Comparison of ENCODE assay signal across 8 cellular contexts in genomic region chr16:31117384-31118222, GRCh38. TPM values are rescaled to one million over a fixed set of nuclear protein-coding genes. Genes with fewer than 3 reads are reported as not detected.
DNase-seq lines count a peak whose midpoint lies in the region; ATAC-seq and TF ChIP-seq lines count a peak whose summit lies in the region.

TSS of gene KAT8 (plus strand) at chr16:31117664. CDS start at chr16:31117682, 18 bp downstream.

- peaks cover 55% of the 10 kb centered on the region for H3K36me3 Mint-ChIP-seq in GM23338 (ENCODE audit: low read depth)
- peaks cover 0 to 39% (median 8%) of the 10 kb centered on the region in 3 donors for H3K36me3 Mint-ChIP-seq in naive thymus-derived CD8-positive, alpha-beta T cell

- H3K79me2 ChIP-seq in DOHH2 (ENCODE audit: control insufficient read depth, low read length) (peaks cover 42% of the 10 kb centered on the region), GM23338 (replicated peaks; ENCODE audit: insufficient read depth) (peaks cover 21% of the 10 kb centered on the region), fibroblast of lung (ENCODE audit: control insufficient read depth, insufficient read depth, low read length) (peaks cover 15% of the 10 kb centered on the region)

- H3K27me3 Mint-ChIP-seq in GM23338 (ENCODE audit: insufficient read depth, low read depth, poor library complexity): peaks cover 14% of the 10 kb centered on the region
- H3K27me3 Mint-ChIP-seq in naive thymus-derived CD8-positive, alpha-beta T cell: no peaks in the 10 kb centered on the region

- H3K4me3 ChIP-seq in DOHH2 (ENCODE audit: low read length) (peak within 1 kb of the TSS; percentile 77), GM23338 (peak within 1 kb of the TSS; percentile 93), fibroblast of lung (replicated peaks in 1 of 4; ENCODE audit: control extremely low read depth in 1 of 4, insufficient read depth in 1 of 4, low read depth in 3 of 4, low read length in 4 of 4) (peak within 1 kb of the TSS; percentile 87 to 96 (median 94))

- H3K27me3 ChIP-seq in DOHH2 (ENCODE audit: control insufficient read depth, low read length): no peaks in the 10 kb centered on the region
- no peaks in the 10 kb centered on the region for H3K27me3 ChIP-seq in GM23338 (ENCODE audit: insufficient read depth)
- no peaks in the 10 kb centered on the region for H3K27me3 ChIP-seq in fibroblast of lung (ENCODE audit: control insufficient read depth, insufficient read depth, low read length)

- peak; percentile 96 for ATAC-seq in GM23338
- peak; percentile 92 for ATAC-seq in naive thymus-derived CD8-positive, alpha-beta T cell

- POLR2A ChIA-PET in naive thymus-derived CD8-positive, alpha-beta T cell (lab: Charles Lee): interaction anchor here (0.6 to 2.6 kb wide), 45 partner anchors 8 to 645 kb away, joined by 3 to 76 read pairs (median 4); partner anchors contain the start of genes ARMC5, BCKDK, FBRS and FBXL19

- H3F3A ChIP-seq in DOHH2 (ENCODE audit: control insufficient read depth, insufficient read depth) (peaks cover 9% of the 10 kb centered on the region), GM23338 (replicated peaks; ENCODE audit: low read depth) (peaks cover 20% of the 10 kb centered on the region; the same call in 1 of the 2 replicates)

- H3K4me1 Mint-ChIP-seq in GM23338: peaks cover 8% of the 10 kb centered on the region
- peaks cover 18 to 38% (median 24%) of the 10 kb centered on the region in 4 donors for H3K4me1 Mint-ChIP-seq in naive thymus-derived CD8-positive, alpha-beta T cell

- peak; percentile 100 for DNase-seq in GM23338 (ENCODE audit: low spot score)
- DNase-seq in LHCN-M2 (ENCODE audit: low read depth): peak; percentile 98
- DNase-seq in RPMI8226: peak; percentile 100
- peak; percentile 92 to 95 for DNase-seq in activated T-helper 1 cell treated with anti-CD3 and anti-CD28 coated beads, Interleukin-2, amount 50 U/mL, for 16 hours (ENCODE audit: low read depth in 1 of 2, low spot score in 1 of 2)
- peak; percentile 97 to 98 for DNase-seq in fibroblast of lung (ENCODE audit: low read depth in 2 of 2)
- DNase-seq in naive thymus-derived CD8-positive, alpha-beta T cell: peak; percentile 93 to 99 (median 98)
- peak; percentile 93 to 99 (median 96) for DNase-seq in stimulated activated naive CD4-positive, alpha-beta T cell (lab: John Stamatoyannopoulos, UW)

- peak within 1 kb of the TSS; percentile 57 for H3K27ac ChIP-seq in DOHH2 (ENCODE audit: low read depth, low read length)
- peak within 1 kb of the TSS; percentile 87 for H3K27ac ChIP-seq in GM23338 (ENCODE audit: low read depth)
- H3K27ac ChIP-seq in fibroblast of lung (ENCODE audit: insufficient read depth, low read length): peak within 1 kb of the TSS; percentile 99

- peaks cover 2% of the 10 kb centered on the region; the same call in 1 of the 3 replicates for H3K9me3 Mint-ChIP-seq in GM23338
- no peaks in the 10 kb centered on the region for H3K9me3 Mint-ChIP-seq in naive thymus-derived CD8-positive, alpha-beta T cell

- H3K9me3 ChIP-seq in DOHH2 (ENCODE audit: control insufficient read depth, insufficient read depth, low read length): no peaks in the 10 kb centered on the region
- H3K9me3 ChIP-seq in fibroblast of lung (ENCODE audit: control insufficient read depth, insufficient read depth, low read depth, low read length): no peaks in the 10 kb centered on the region

- TF ChIP-seq CTCF in DOHH2 (IDR thresholded peaks at IDR 0.05; ENCODE audit: low read depth, low read length, poor library complexity, severe bottlenecking) (no peak), GM23338 (conservative IDR thresholded peaks at IDR 0.05; ENCODE audit: low read depth in 2 of 2) (no peak), fibroblast of lung (conservative IDR thresholded peaks at IDR 0.05 in 1 of 2, IDR thresholded peaks at IDR 0.05 in 1 of 2; ENCODE audit: low read depth in 1 of 2, low read length in 2 of 2) (no peak)

- H3K9ac ChIP-seq in fibroblast of lung (ENCODE audit: insufficient read depth, low read length): peak within 1 kb of the TSS; percentile 89

- H3K4me3 Mint-ChIP-seq in GM23338: peak within 1 kb of the TSS; percentile 89
- H3K4me3 Mint-ChIP-seq in naive thymus-derived CD8-positive, alpha-beta T cell: peak within 1 kb of the TSS; percentile 83 to 93 (median 88)

- H3K9me2 ChIP-seq in DOHH2 (replicated peaks; ENCODE audit: control insufficient read depth, low read length) (no peaks in the 10 kb centered on the region), GM23338 (ENCODE audit: insufficient read depth) (no peaks in the 10 kb centered on the region)

- H3K4me2 ChIP-seq in DOHH2 (ENCODE audit: low read length) (peak within 1 kb of the TSS; percentile 78), GM23338 (peak within 1 kb of the TSS; percentile 100), fibroblast of lung (ENCODE audit: extremely low read depth, insufficient read depth, low read length) (peak within 1 kb of the TSS; percentile 99)

- H3K4me1 ChIP-seq in DOHH2 (ENCODE audit: control insufficient read depth, low read length) (peaks cover 17% of the 10 kb centered on the region), GM23338 (ENCODE audit: insufficient read depth) (peaks cover 7% of the 10 kb centered on the region), fibroblast of lung (ENCODE audit: control insufficient read depth, extremely low read depth, insufficient read depth, low read length) (peaks cover 5% of the 10 kb centered on the region)

- H2AFZ ChIP-seq in GM23338 (no peak within 1 kb of the TSS), fibroblast of lung (ENCODE audit: low read length) (peak within 1 kb of the TSS; percentile 67)

- H4K20me1 ChIP-seq in DOHH2 (ENCODE audit: control insufficient read depth, insufficient read depth, low read depth, low read length) (peaks cover 9% of the 10 kb centered on the region; the same call in 1 of the 2 replicates), GM23338 (replicated peaks; ENCODE audit: insufficient read depth) (peaks cover 15% of the 10 kb centered on the region), fibroblast of lung (ENCODE audit: control insufficient read depth, extremely low read depth, insufficient read depth, low read length) (no peaks in the 10 kb centered on the region)

- H3K27ac Mint-ChIP-seq in GM23338: peak within 1 kb of the TSS; percentile 81
- peak within 1 kb of the TSS; percentile 68 to 97 (median 94) for H3K27ac Mint-ChIP-seq in naive thymus-derived CD8-positive, alpha-beta T cell

- peaks cover 51% of the 10 kb centered on the region for H3K36me3 ChIP-seq in DOHH2 (ENCODE audit: control insufficient read depth, low read length)
- peaks cover 25% of the 10 kb centered on the region for H3K36me3 ChIP-seq in GM23338 (ENCODE audit: insufficient read depth)
- H3K36me3 ChIP-seq in fibroblast of lung (ENCODE audit: control insufficient read depth, insufficient read depth, low read length): peaks cover 7% of the 10 kb centered on the region

TF ChIP-seq in GM23338, 12 proteins besides CTCF, POLR2A, EP300 and RAD21 (continues in another document):
- no peak for TF ChIP-seq EZH2 (IDR thresholded peaks at IDR 0.05; ENCODE audit: low read depth, unreplicated experiment)
- TF ChIP-seq STAT1 (IDR thresholded peaks at IDR 0.05; ENCODE audit: unreplicated experiment): no peak
- peak; percentile 91 for TF ChIP-seq ETS1 (IDR thresholded peaks at IDR 0.05)
- TF ChIP-seq JUNB (IDR thresholded peaks at IDR 0.05; ENCODE audit: unreplicated experiment): no peak
- TF ChIP-seq NANOG (IDR thresholded peaks at IDR 0.05; ENCODE audit: borderline replicate concordance): no peak
- no peak for TF ChIP-seq ZNF114 (CRISPR knock-in tag; IDR thresholded peaks at IDR 0.05)
- no peak for TF ChIP-seq ZNF331 (CRISPR knock-in tag; IDR thresholded peaks at IDR 0.05; ENCODE audit: low read depth)
- peak; percentile 94 for TF ChIP-seq CREB1 (CRISPR knock-in tag; IDR thresholded peaks at IDR 0.05; ENCODE audit: low read depth)

RNA-seq across cellular contexts. Expression of gene KAT8, which starts in this region (rescaled TPM):
- total RNA-seq in GM23338 (2014; rRNA removed; shearing (Covaris generic)): 84.8 and 85.4 TPM in 2 replicates
- polyA plus RNA-seq in GM23338 (2016; fragmentation: Nextera tagmentation; extraction: Ambion mirVana) (47.6 and 50.9 TPM in 2 replicates), fibroblast of lung (19.7 and 23.9 TPM in 2 replicates)
- total RNA-seq in LHCN-M2 (2014; rRNA removed) (30.5 and 30.7 TPM in 2 replicates), fibroblast of lung (30.4 and 39.3 TPM in 2 replicates)
- 16.7 TPM for polyA plus RNA-seq in LHCN-M2 (2012)
- polyA plus RNA-seq in fibroblast of lung (2012): 17.3 and 18.0 TPM in 2 replicates
- polyA minus RNA-seq in fibroblast of lung (ENCODE audit: low replicate concordance): 11.7 and 20.5 TPM in 2 replicates
- 100 to 1,000 TPM; 118 to 123 TPM for total RNA-seq in naive thymus-derived CD8-positive, alpha-beta T cell
- polyA plus RNA-seq in naive thymus-derived CD8-positive, alpha-beta T cell: 10 to 100 TPM; 58.0 to 90.5 (median 67.4) TPM

Comparison
In these comparisons a context has a peak if more than half of its experiments do, and no peak if none do; other contexts are left out.
1. Peak in every context shown above with its lines: DNase-seq, ATAC-seq, H3K4me3 ChIP-seq and H3K27ac ChIP-seq.